11 cellular contexts compared by ENCODE assay signal in the genomic region with DNA sequence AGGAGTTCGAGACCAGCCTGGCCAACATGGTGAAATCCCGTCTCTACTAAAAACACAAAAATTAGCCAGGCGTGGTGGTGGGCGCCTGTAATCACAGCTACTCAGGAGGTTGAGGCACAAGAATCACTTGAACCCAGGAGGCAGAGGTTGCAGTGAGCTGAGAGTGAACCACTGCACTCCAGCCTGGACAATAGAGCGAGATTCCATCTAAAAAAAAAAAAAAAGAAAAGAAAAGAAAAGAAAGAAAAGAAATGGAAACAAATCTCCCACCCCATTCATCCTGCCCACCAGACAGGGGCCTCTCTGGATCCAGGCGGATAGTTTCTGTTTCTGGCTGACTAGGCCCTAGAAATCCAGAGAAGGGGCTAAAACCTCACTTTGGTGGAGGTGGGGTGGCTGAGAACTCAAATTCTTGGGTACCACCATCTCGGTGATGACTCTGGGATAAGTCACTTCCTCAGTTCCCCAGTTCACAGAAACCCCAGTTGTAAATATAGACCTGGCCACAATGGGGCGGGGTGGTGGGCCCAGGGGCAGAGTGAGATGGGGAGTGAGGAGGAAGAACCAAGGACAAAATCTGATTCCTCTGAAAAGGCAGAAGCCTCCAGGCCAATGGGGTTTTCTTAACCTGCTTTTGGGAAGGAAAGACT. TPM values are rescaled to one million over a fixed set of nuclear protein-coding genes. Genes with fewer than 3 reads are reported as not detected.
DNase-seq lines count a peak whose midpoint lies in the region; ATAC-seq, FAIRE-seq and TF ChIP-seq lines count a peak whose summit lies in the region.
"Had no signal": no experiment of that assay in that cellular context is flagged by ENCODE, and none has a peak within 500 bp of the region (broad histone marks: within the 10 kb centered on the region; RNA-seq: fewer than 3 reads in every experiment).

No MANE protein-coding gene starts in this region.

- no peaks in the 10 kb centered on the region for H3K9me2 ChIP-seq in OCI-LY7 (ENCODE audit: insufficient read depth, low read length)

- H3K4me3 Mint-ChIP-seq in natural killer cell: peak overlapping the region; percentile 74
- no peak overlapping the region for H3K4me3 Mint-ChIP-seq in osteocyte (ENCODE audit: unreplicated experiment)

- H3K4me1 ChIP-seq in BLaER1 treated with 17β-estradiol and CSF1 and Interleukin-3, amounts not matched to agents 10 nM and 100 nM: peaks cover 47 to 90% (median 75%) of the 10 kb centered on the region in 10 experiments
- H3K4me1 ChIP-seq in OCI-LY7 (ENCODE audit: insufficient read depth, low read length, poor library complexity, severe bottlenecking): peaks cover 19% of the 10 kb centered on the region

- no peak for FAIRE-seq in HTR-8/SVneo (lab: Jason Lieb, UNC)
- FAIRE-seq: islet of Langerhans had no signal

- no peaks in the 10 kb centered on the region for H3K36me3 ChIP-seq in BLaER1 treated with 17β-estradiol and CSF1 and Interleukin-3, amounts not matched to agents 10 nM and 100 nM
- H3K36me3 ChIP-seq in OCI-LY7 (ENCODE audit: insufficient read depth, low read length): no peaks in the 10 kb centered on the region
- H3K36me3 ChIP-seq: cardiac muscle cell had no signal

- no peak overlapping the region for H3K4me3 ChIP-seq in BLaER1 treated with 17β-estradiol and CSF1 and Interleukin-3, amounts not matched to agents 10 nM and 100 nM
- H3K4me3 ChIP-seq in OCI-LY7 (ENCODE audit: low read depth, low read length, poor library complexity, severe bottlenecking): no peak overlapping the region
- H3K4me3 ChIP-seq: cardiac muscle cell had no signal

- peak in 1 of 3 donors; percentile 17 for ATAC-seq in natural killer cell
- no peak for ATAC-seq in esophagus mucosa
- ATAC-seq: PC-3 had no signal

- intact Hi-C loops in OCI-LY7 (cut with micrococcal nuclease; ENCODE audit: unreplicated experiment) (no loop called here), natural killer cell (cut with micrococcal nuclease) (loop anchor here (1.0 to 10.0 kb wide), 3 partner anchors 9 to 359 kb away; partner anchors contain the start of gene CIITA)

- no peaks in the 10 kb centered on the region for H3K9me3 Mint-ChIP-seq in natural killer cell
- H3K9me3 Mint-ChIP-seq in osteocyte (ENCODE audit: unreplicated experiment): no peaks in the 10 kb centered on the region

- peak overlapping the region in 2 of 11 experiments; percentile 73 to 80; a peak in 5 of 22 replicates for H3K27ac ChIP-seq in BLaER1 treated with 17β-estradiol and CSF1 and Interleukin-3, amounts not matched to agents 10 nM and 100 nM
- no peak overlapping the region for H3K27ac ChIP-seq in OCI-LY7 (ENCODE audit: low read depth, low read length, poor library complexity, severe bottlenecking)
- H3K27ac ChIP-seq: cardiac muscle cell had no signal

- no peaks in the 10 kb centered on the region for H3K27me3 Mint-ChIP-seq in natural killer cell (ENCODE audit: low read depth in 2 of 2)
- H3K27me3 Mint-ChIP-seq in osteocyte (ENCODE audit: unreplicated experiment): peaks cover 4% of the 10 kb centered on the region

- H3K4me1 Mint-ChIP-seq in natural killer cell (peaks cover 59 to 62% of the 10 kb centered on the region in 2 donors), osteocyte (ENCODE audit: unreplicated experiment) (no peaks in the 10 kb centered on the region)

- peaks cover 0 to 13% (median 0%) of the 10 kb centered on the region in 11 experiments; a peak in 2 of 22 replicates for H3K27me3 ChIP-seq in BLaER1 treated with 17β-estradiol and CSF1 and Interleukin-3, amounts not matched to agents 10 nM and 100 nM
- H3K27me3 ChIP-seq: cardiac muscle cell had no signal

- peak overlapping the region; percentile 95; the same call in 1 of the 2 replicates for H2AFZ ChIP-seq in OCI-LY7 (ENCODE audit: low read length)

- no peaks in the 10 kb centered on the region for H3K36me3 Mint-ChIP-seq in natural killer cell
- no peaks in the 10 kb centered on the region for H3K36me3 Mint-ChIP-seq in osteocyte (ENCODE audit: unreplicated experiment)

- H3K4me2 ChIP-seq in BLaER1 treated with 17β-estradiol and CSF1 and Interleukin-3, amounts not matched to agents 10 nM and 100 nM: peak overlapping the region; percentile 70 to 97 (median 86)
- peak overlapping the region; percentile 1; the same call in 1 of the 2 replicates for H3K4me2 ChIP-seq in OCI-LY7 (ENCODE audit: low read length)

- TF ChIP-seq CTCF in OCI-LY7 (conservative IDR thresholded peaks at IDR 0.05; ENCODE audit: low read length) (peak; percentile 53; the same call in 1 of the 2 replicates), natural killer cell (IDR thresholded peaks at IDR 0.05) (no peak), osteocyte (IDR thresholded peaks at IDR 0.05) (no peak)

- CTCF ChIA-PET in OCI-LY7 (lab: Charles Lee; ENCODE audit: unreplicated experiment): interaction anchor here (0.8 to 1.0 kb wide), 2 partner anchors 9 to 21 kb away, joined by 3 to 5 read pairs; no protein-coding TSS in a partner anchor

- no peaks in the 10 kb centered on the region for H3K79me2 ChIP-seq in OCI-LY7 (ENCODE audit: insufficient read depth, low read depth, low read length)

- no peaks in the 10 kb centered on the region; a peak in 1 of 22 replicates for H4K20me1 ChIP-seq in BLaER1 treated with 17β-estradiol and CSF1 and Interleukin-3, amounts not matched to agents 10 nM and 100 nM
- no peaks in the 10 kb centered on the region for H4K20me1 ChIP-seq in OCI-LY7 (ENCODE audit: insufficient read depth, low read length)

- H3K9ac ChIP-seq in BLaER1 treated with 17β-estradiol and CSF1 and Interleukin-3, amounts not matched to agents 10 nM and 100 nM: peak overlapping the region in 3 of 11 experiments; percentile 24 to 69 (median 46); a peak in 2 of 22 replicates

- H3K27ac Mint-ChIP-seq in natural killer cell (peak overlapping the region; percentile 84 to 92), osteocyte (ENCODE audit: unreplicated experiment) (no peak overlapping the region)

- DNase-seq in OCI-LY7 (ENCODE audit: low spot score) (peak; percentile 46), activated T-cell treated with anti-CD3 and anti-CD28 coated beads for 4 hours (peak; percentile 66), natural killer cell (no peak), HTR-8/SVneo (ENCODE audit: insufficient read length, low spot score) (no peak), NCI-H226 (no peak), osteocyte (ENCODE audit: extremely low spot score, unreplicated experiment) (no peak)
- DNase-seq: PC-3 had no signal

- no peaks in the 10 kb centered on the region for H3K9me3 ChIP-seq in BLaER1 treated with 17β-estradiol and CSF1 and Interleukin-3, amounts not matched to agents 10 nM and 100 nM (replicated peaks in 1 of 11)
- no peaks in the 10 kb centered on the region for H3K9me3 ChIP-seq in OCI-LY7 (ENCODE audit: low read length)

- BruUV-seq in OCI-LY7 (replicated peaks; lab: Mats Ljungman, UMichigan): no TSS peak

- POLR2A ChIA-PET in OCI-LY7 (lab: Charles Lee): interaction anchor here (0.6 kb wide), 1 partner anchor 12 kb away, joined by 3 read pairs; no protein-coding TSS in a partner anchor

RNA-seq across cellular contexts. Expression of gene SOCS1, which starts 22.2 kb away (rescaled TPM):
- 45.8 and 47.1 TPM in 2 replicates for total RNA-seq in OCI-LY7 (2014; rRNA removed; shearing (Covaris generic))
- total RNA-seq in OCI-LY7 (2022) (23.4 and 28.7 TPM in 2 replicates), natural killer cell (10 to 100 TPM; 21.7 to 74.7 (median 27.2) TPM), esophagus mucosa (2.8 TPM), osteocyte (9.7 and 10.6 TPM in 2 replicates)

RNA-seq across cellular contexts. Expression of gene TNP2, which starts 35.3 kb away (rescaled TPM):
- not detected in 2 replicates for total RNA-seq in OCI-LY7 (2014; rRNA removed; shearing (Covaris generic))
- total RNA-seq in OCI-LY7 (2022) (not detected in 2 replicates), natural killer cell (not detected), esophagus mucosa (not detected), osteocyte (not detected in 2 replicates)
- total RNA-seq: cardiac muscle cell, PC-3 had no signal

RNA-seq across cellular contexts. Expression of gene PRM3, which starts 39.6 kb away (rescaled TPM):
- not detected in 2 replicates for total RNA-seq in OCI-LY7 (2014; rRNA removed; shearing (Covaris generic))
- not detected in 2 replicates for total RNA-seq in OCI-LY7 (2022)
- not detected for total RNA-seq in natural killer cell
- not detected for total RNA-seq in esophagus mucosa
- not detected in 2 replicates for total RNA-seq in osteocyte
- total RNA-seq: cardiac muscle cell, PC-3 had no signal

RNA-seq across cellular contexts. Expression of gene PRM2, which starts 42.4 kb away (rescaled TPM):
- not detected in 2 replicates for total RNA-seq in OCI-LY7 (2014; rRNA removed; shearing (Covaris generic))
- total RNA-seq in OCI-LY7 (2022) (not detected in 2 replicates), natural killer cell (not detected), esophagus mucosa (not detected), osteocyte (not detected in 2 replicates)
- total RNA-seq: PC-3 had no signal

RNA-seq across cellular contexts. Expression of gene PRM1, which starts 47.3 kb away (rescaled TPM):
- not detected in 2 replicates for total RNA-seq in OCI-LY7 (2014; rRNA removed; shearing (Covaris generic))
- total RNA-seq in OCI-LY7 (2022) (not detected in 2 replicates), natural killer cell (not detected), esophagus mucosa (not detected), osteocyte (not detected in 2 replicates)
- total RNA-seq: cardiac muscle cell, PC-3 had no signal

Comparison
In these comparisons a context has a peak if more than half of its experiments do, and no peak if none do; other contexts are left out.
1. DNase-seq: peak in OCI-LY7 (single experiment) and activated T-cell treated with anti-CD3 and anti-CD28 coated beads for 4 hours (single experiment); none in natural killer cell (single experiment), HTR-8/SVneo (single experiment), NCI-H226 (single experiment) and osteocyte (single experiment).